Comparison of ENCODE assay signal across 8 cellular contexts in genomic region chr11:64776875-64777274, GRCh38. TPM values are rescaled to one million over a fixed set of nuclear protein-coding genes. Genes with fewer than 3 reads are reported as not detected.
DNase-seq lines count a peak whose midpoint lies in the region; ATAC-seq, FAIRE-seq and TF ChIP-seq lines count a peak whose summit lies in the region.

No MANE protein-coding gene starts in this region.

- H2AFZ ChIP-seq in SU-DHL-6 (ENCODE audit: low read depth, low read length, severe bottlenecking): no peak overlapping the region

- H3K79me2 ChIP-seq in SU-DHL-6 (ENCODE audit: insufficient read depth, low read length): peaks cover 57% of the 10 kb centered on the region

- peak overlapping the region; percentile 95 for H3K4me3 ChIP-seq in GM12865 (ENCODE audit: low read depth, low read length)
- peak overlapping the region; percentile 87 for H3K4me3 ChIP-seq in SU-DHL-6 (ENCODE audit: insufficient read depth, low read length, poor library complexity, severe bottlenecking)
- H3K4me3 ChIP-seq in fibroblast of villous mesenchyme (ENCODE audit: low read depth, low read length): peak overlapping the region; percentile 88

- no peaks in the 10 kb centered on the region for H3K9me2 ChIP-seq in SU-DHL-6 (replicated peaks; ENCODE audit: insufficient read depth, low read length)

- in situ Hi-C loops in GM13977 (cut with MboI; ENCODE audit: low pct_unique_long_range_greater_than_20kb, low sequenced_read_pairs, unreplicated experiment): no loop called here

- no peak for FAIRE-seq in D721Med (lab: Jason Lieb, UNC)

- H3K9me3 ChIP-seq in SU-DHL-6 (ENCODE audit: insufficient read depth, low read length): no peaks in the 10 kb centered on the region

- DNase-seq in GM12865 (ENCODE audit: low read depth): no peak
- DNase-seq in fibroblast of villous mesenchyme (ENCODE audit: low read depth): no peak
- peak; percentile 42 for DNase-seq in sciatic nerve (ENCODE audit: low spot score)
- no peak for DNase-seq in GM13977 (ENCODE audit: low spot score)
- no peak for DNase-seq in D721Med (ENCODE audit: insufficient read length, low spot score)
- DNase-seq in stimulated activated CD4-positive, alpha-beta T cell treated with anti-CD3 and anti-CD28 coated beads, Interleukin-2, amount 100 ng/mL, for 24 hours: no peak
- no peak for DNase-seq in NAMALWA (ENCODE audit: low spot score)

- H3K27me3 ChIP-seq in SU-DHL-6 (ENCODE audit: low read length): no peaks in the 10 kb centered on the region

- no peak for TF ChIP-seq CTCF in GM12865 (IDR thresholded peaks at IDR 0.05; ENCODE audit: insufficient read depth, low read depth, low read length, missing control alignments)
- no peak for TF ChIP-seq CTCF in SU-DHL-6 (IDR thresholded peaks at IDR 0.05; ENCODE audit: insufficient read depth, low read length, poor library complexity, severe bottlenecking)
- no peak for TF ChIP-seq CTCF in fibroblast of villous mesenchyme (IDR thresholded peaks at IDR 0.05; ENCODE audit: insufficient read depth, low read depth, low read length)
- TF ChIP-seq CTCF in GM13977 (IDR thresholded peaks at IDR 0.05; ENCODE audit: extremely low read depth, insufficient read depth, missing control alignments): no peak
- TF ChIP-seq CTCF in D721Med (IDR thresholded peaks at IDR 0.05; ENCODE audit: insufficient read depth, missing control alignments): no peak

- ATAC-seq in sciatic nerve: no peak

- H3K4me2 ChIP-seq in SU-DHL-6 (ENCODE audit: low read depth, low read length, poor library complexity, severe bottlenecking): peak overlapping the region; percentile 90

- H3K36me3 ChIP-seq in SU-DHL-6 (ENCODE audit: low read length): peaks cover 53% of the 10 kb centered on the region

- no peak overlapping the region for H3K27ac ChIP-seq in SU-DHL-6 (ENCODE audit: low read depth, low read length)

- H3F3A ChIP-seq in SU-DHL-6 (ENCODE audit: insufficient read depth): peaks cover 47% of the 10 kb centered on the region

- H3K9ac ChIP-seq in SU-DHL-6 (ENCODE audit: low read length): peak overlapping the region; percentile 89

- peaks cover 53% of the 10 kb centered on the region for H4K20me1 ChIP-seq in SU-DHL-6 (ENCODE audit: low read depth, low read length)

- intact Hi-C loops in sciatic nerve (cut with DNase I): no loop called here

RNA-seq across cellular contexts. Expression of gene SF1, which starts 1.5 kb away (rescaled TPM):
- 95.3 and 95.9 TPM in 2 replicates for total RNA-seq in fibroblast of villous mesenchyme
- total RNA-seq in sciatic nerve: 366 TPM

RNA-seq across cellular contexts. Expression of gene PYGM, which starts 17.1 kb away (rescaled TPM):
- total RNA-seq in fibroblast of villous mesenchyme: 0.64 and 1.7 TPM in 2 replicates
- 8.1 TPM for total RNA-seq in sciatic nerve

RNA-seq across cellular contexts. Expression of gene MAP4K2, which starts 26.1 kb away (rescaled TPM):
- 10.8 and 16.4 TPM in 2 replicates for total RNA-seq in fibroblast of villous mesenchyme
- total RNA-seq in sciatic nerve: 18.0 TPM

RNA-seq across cellular contexts. Expression of gene RASGRP2, which starts 32.9 kb away (rescaled TPM):
- 10.3 and 12.5 TPM in 2 replicates for total RNA-seq in fibroblast of villous mesenchyme
- total RNA-seq in sciatic nerve: 39.7 TPM

RNA-seq across cellular contexts. Expression of gene MEN1, which starts 33.5 kb away (rescaled TPM):
- 13.5 and 17.7 TPM in 2 replicates for total RNA-seq in fibroblast of villous mesenchyme
- 17.7 TPM for total RNA-seq in sciatic nerve
